Comparison of ENCODE assay signal across 18 cellular contexts in the genomic region with DNA sequence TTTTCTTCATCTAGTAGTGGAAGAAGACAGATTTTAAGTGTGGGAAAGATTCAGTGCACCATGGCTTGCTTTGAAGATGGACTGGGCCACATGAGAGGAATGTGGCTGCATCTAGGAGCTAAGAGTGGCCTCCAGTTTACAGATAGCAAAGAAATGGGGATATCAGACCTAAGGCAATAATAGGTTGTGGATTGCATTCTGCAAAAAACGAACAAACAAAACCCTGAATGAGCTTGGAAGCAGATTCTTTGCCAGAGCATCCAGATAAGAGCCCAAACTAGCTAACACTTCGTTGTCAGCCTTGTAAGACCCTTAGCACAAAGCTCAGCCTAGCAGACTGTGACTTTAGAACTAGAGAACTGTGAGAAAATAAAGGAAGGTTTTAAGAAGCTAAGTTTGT. TPM values are rescaled to one million over a fixed set of nuclear protein-coding genes. Genes with fewer than 3 reads are reported as not detected.
DNase-seq lines count a peak whose midpoint lies in the region; ATAC-seq, FAIRE-seq and TF ChIP-seq lines count a peak whose summit lies in the region.
"Had no signal": no experiment of that assay in that cellular context is flagged by ENCODE, and none has a peak within 500 bp of the region (broad histone marks: within the 10 kb centered on the region; RNA-seq: fewer than 3 reads in every experiment).

No MANE protein-coding gene starts in this region.

- ATAC-seq in HepG2, result peak; percentile 25; the same call in 1 of the 3 replicates
- no peak for ATAC-seq in right lobe of liver
- ATAC-seq: CD8-positive, alpha-beta T cell; HCT116 had no signal

- H3K18ac ChIP-seq in H1 (ENCODE audit: extremely low read depth, low read length) (no peak overlapping the region), mesendoderm (ENCODE audit: low read length) (no peak overlapping the region)

- H4K91ac ChIP-seq in H1 (replicated peaks; ENCODE audit: insufficient read length, low read length), result no peak overlapping the region

- CTCF ChIA-PET in HepG2 (lab: Yijun Ruan, JAX; ENCODE audit: low intra/inter-chr PET ratio, low total read pairs), result no interaction called here
- CTCF ChIA-PET in H1 (lab: Charles Lee; ENCODE audit: partially characterized antibody), result no interaction called here

- H2AK5ac ChIP-seq in H1 (ENCODE audit: low read depth, low read length) (0 out of 2 replicates have a peak overlapping the region, but pooled peaks have one; percentile 13), mesendoderm (ENCODE audit: low read length) (no peak overlapping the region)

- no peaks in the 10 kb centered on the region for H3K9me3 ChIP-seq in HepG2 (ENCODE audit: low read length)
- H3K9me3 ChIP-seq in right lobe of liver, result no peaks in the 10 kb centered on the region
- no peaks in the 10 kb centered on the region for H3K9me3 ChIP-seq in H1 (ENCODE audit: insufficient read depth in 2 of 2, low read depth in 1 of 2, low read length in 1 of 2)
- H3K9me3 ChIP-seq: BLaER1, Caco-2 had no signal

- DNase-seq in HepG2 (ENCODE audit: low spot score) (no peak), right lobe of liver (no peak), H1 (ENCODE audit: low read depth in 1 of 2, low spot score in 2 of 2) (no peak), mesendoderm (peak; percentile 81), kidney tubule cell (ENCODE audit: low spot score) (no peak), epidermal melanocyte (ENCODE audit: insufficient read length, low spot score) (no peak)
- DNase-seq: Caco-2; CD4-positive, CD25-positive, alpha-beta regulatory T cell; CD8-positive, alpha-beta T cell; DMS153; DND-41; GM23248; H9 had no signal

- H2BK5ac ChIP-seq in H1 (ENCODE audit: low read depth, low read length) (no peak overlapping the region), mesendoderm (ENCODE audit: low read length) (no peak overlapping the region)

- in situ Hi-C loops in HepG2 (cut with HindIII; ENCODE audit: extremely low pct_ligation_motif_present, low pct_unique_long_range_greater_than_20kb), result no loop called here

- H3K4me1 ChIP-seq in HepG2 (ENCODE audit: insufficient read depth, low read length) (no peaks in the 10 kb centered on the region), right lobe of liver (no peaks in the 10 kb centered on the region), H1 (replicated peaks in 1 of 4; ENCODE audit: control insufficient read depth in 3 of 4, insufficient read depth in 4 of 4, low read length in 3 of 4) (peaks cover 0 to 2% (median 0%) of the 10 kb centered on the region in 4 experiments; a peak in 1 of 7 replicates), mesendoderm (ENCODE audit: control insufficient read depth, low read depth, low read length) (no peaks in the 10 kb centered on the region)
- H3K4me1 ChIP-seq: BLaER1 had no signal

- TF ChIP-seq EP300 in HepG2 (IDR thresholded peaks at IDR 0.05; ENCODE audit: low read depth in 2 of 2, low read length in 2 of 2) (no peak), HepG2 (CRISPR knock-in tag; IDR thresholded peaks at IDR 0.05; ENCODE audit: borderline replicate concordance) (no peak), H1 (IDR thresholded peaks at IDR 0.05; ENCODE audit: borderline replicate concordance in 1 of 2, low read depth in 2 of 2, low read length in 2 of 2) (no peak)

- H3K9ac ChIP-seq in HepG2 (ENCODE audit: insufficient read depth, low read depth, low read length) (no peak overlapping the region), H1 (replicated peaks in 1 of 4; ENCODE audit: extremely low read depth in 1 of 4, low read depth in 3 of 4, low read length in 3 of 4) (no peak overlapping the region), mesendoderm (ENCODE audit: low read length) (no peak overlapping the region)
- H3K9ac ChIP-seq: BLaER1, GM23248 had no signal

- TF ChIP-seq CTCF in HepG2 (CRISPR knock-in tag; IDR thresholded peaks at IDR 0.05) (no peak), right lobe of liver (IDR thresholded peaks at IDR 0.05) (no peak), H1 (IDR thresholded peaks at IDR 0.05; ENCODE audit: control extremely low read depth in 1 of 3, insufficient read depth in 1 of 3, low read depth in 1 of 3, low read length in 3 of 3) (no peak)

- H2BK12ac ChIP-seq in H1 (ENCODE audit: low read depth, low read length), result no peak overlapping the region

- H3K36me3 ChIP-seq in HepG2 (replicated peaks in 1 of 2; ENCODE audit: control insufficient read depth in 1 of 2, insufficient read depth in 2 of 2, low read length in 2 of 2) (no peaks in the 10 kb centered on the region), right lobe of liver (no peaks in the 10 kb centered on the region), H1 (ENCODE audit: control insufficient read depth in 2 of 4, insufficient read depth in 4 of 4, low read length in 3 of 4) (no peaks in the 10 kb centered on the region; a peak in 1 of 8 replicates), mesendoderm (ENCODE audit: control insufficient read depth, insufficient read depth, low read length) (no peaks in the 10 kb centered on the region)
- H3K36me3 ChIP-seq: BLaER1 had no signal

- H3K23me2 ChIP-seq in H1 (ENCODE audit: low read depth, low read length), result no peaks in the 10 kb centered on the region

- no peaks in the 10 kb centered on the region for H4K20me1 ChIP-seq in HepG2 (ENCODE audit: insufficient read depth, low read length)
- no peaks in the 10 kb centered on the region for H4K20me1 ChIP-seq in H1 (replicated peaks in 1 of 2; ENCODE audit: control insufficient read depth in 1 of 2, insufficient read depth in 2 of 2, low read length in 2 of 2)

- no peaks in the 10 kb centered on the region for H3K79me1 ChIP-seq in H1 (ENCODE audit: low read depth, low read length)
- no peaks in the 10 kb centered on the region for H3K79me1 ChIP-seq in mesendoderm (ENCODE audit: low read length)

- H3K23ac ChIP-seq in H1 (ENCODE audit: insufficient read length), result no peak overlapping the region
- no peak overlapping the region for H3K23ac ChIP-seq in mesendoderm (ENCODE audit: low read length)

- no peak overlapping the region for H3K4me2 ChIP-seq in HepG2 (ENCODE audit: low read depth, low read length)
- no peak overlapping the region for H3K4me2 ChIP-seq in H1 (ENCODE audit: insufficient read depth in 1 of 2, low read depth in 2 of 2, low read length in 2 of 2)
- no peak overlapping the region for H3K4me2 ChIP-seq in mesendoderm (ENCODE audit: low read length)
- H3K4me2 ChIP-seq: BLaER1 had no signal

- FAIRE-seq in HepG2 (lab: Jason Lieb, UNC), result no peak
- no peak for FAIRE-seq in H1 (lab: Jason Lieb, UNC)
- FAIRE-seq: G401.6, GM18507 had no signal

- WGBS in HepG2 (ENCODE audit: low lambda C conversion rate), result 52% methylated on average over 2 of the region's 2 CpGs
- 57% methylated on average over 2 of the region's 2 CpGs for WGBS in right lobe of liver (ENCODE audit: insufficient coverage, low coverage, low lambda C conversion rate, missing lambda C conversion rate)
- WGBS in H1 (ENCODE audit: extremely low coverage in 1 of 2, insufficient coverage in 1 of 2, insufficient read length in 1 of 2, insufficient replicate concordance in 2 of 2, low coverage in 1 of 2, low lambda C conversion rate in 2 of 2, missing lambda C conversion rate in 1 of 2), 2 experiments, result 83% methylated on average over 2 of the region's 2 CpGs; no CpG with 5 or more reads in 1 of the 2 experiments
- WGBS in mesendoderm (ENCODE audit: extremely low coverage, insufficient coverage, low lambda C conversion rate), result no CpG with 5 or more reads among the region's 2 CpGs

- H3K27ac ChIP-seq in HepG2 (ENCODE audit: extremely low read length, insufficient read depth, low read length) (no peak overlapping the region), right lobe of liver (no peak overlapping the region), H1 (ENCODE audit: low read depth, low read length) (no peak overlapping the region), mesendoderm (ENCODE audit: low read depth, low read length) (no peak overlapping the region)
- H3K27ac ChIP-seq: BLaER1, C4-2B, GM23248 had no signal

- POLR2A ChIA-PET in HepG2 (lab: Yijun Ruan, JAX), result no interaction called here
- POLR2A ChIA-PET in H1 (lab: Charles Lee; ENCODE audit: partially characterized antibody), result interaction anchor here (1.7 kb wide), 1 partner anchor 9 kb away, joined by 10 read pairs; the partner anchor contains the start of gene ATXN7L3B

- H4K8ac ChIP-seq in H1 (ENCODE audit: extremely low read depth, insufficient read depth, low read length), result no peak overlapping the region
- H4K8ac ChIP-seq in mesendoderm (ENCODE audit: low read depth, low read length), result no peak overlapping the region

- no peak overlapping the region for H2BK20ac ChIP-seq in H1 (ENCODE audit: low read length)

- intact Hi-C loops in HepG2 (cut with micrococcal nuclease; ENCODE audit: unreplicated experiment), result no loop called here
- intact Hi-C loops in right lobe of liver (cut with DNase I), result no loop called here

- TF ChIP-seq POLR2A in HepG2 (IDR thresholded peaks at IDR 0.05; ENCODE audit: insufficient read depth in 1 of 2, low read depth in 2 of 2, low read length in 2 of 2), result no peak
- TF ChIP-seq POLR2A in right lobe of liver (IDR thresholded peaks at IDR 0.05), result no peak
- no peak for TF ChIP-seq POLR2A in H1 (IDR thresholded peaks at IDR 0.05; ENCODE audit: control extremely low read depth in 1 of 2, low read depth in 2 of 2, low read length in 2 of 2)

- H3K56ac ChIP-seq in H1 (replicated peaks; ENCODE audit: insufficient read length, low read depth, low read length) (no peak overlapping the region), mesendoderm (ENCODE audit: low read length) (no peak overlapping the region)

- no peaks in the 10 kb centered on the region for H3K79me2 ChIP-seq in HepG2 (ENCODE audit: insufficient read depth, low read length)
- peaks cover 0 to 17% of the 10 kb centered on the region in 2 experiments; a peak in 2 of 4 replicates for H3K79me2 ChIP-seq in H1 (ENCODE audit: control insufficient read depth in 1 of 2, insufficient read depth in 2 of 2, low read length in 2 of 2)
- H3K79me2 ChIP-seq in mesendoderm (ENCODE audit: control insufficient read depth, insufficient read depth, low read length), result no peaks in the 10 kb centered on the region

- H4K5ac ChIP-seq in H1 (ENCODE audit: insufficient read length, low read depth, low read length) (no peak overlapping the region), mesendoderm (ENCODE audit: low read length) (no peak overlapping the region)

- H3K27me3 ChIP-seq in HepG2 (ENCODE audit: control insufficient read depth in 1 of 2, insufficient read depth in 2 of 2, low read length in 2 of 2), result no peaks in the 10 kb centered on the region
- H3K27me3 ChIP-seq in right lobe of liver, result no peaks in the 10 kb centered on the region
- no peaks in the 10 kb centered on the region for H3K27me3 ChIP-seq in H1 (replicated peaks in 1 of 4; ENCODE audit: control insufficient read depth in 3 of 4, extremely low read depth in 1 of 4, insufficient read depth in 3 of 4, low read length in 3 of 4)
- H3K27me3 ChIP-seq in mesendoderm (ENCODE audit: insufficient read depth, low read length, poor library complexity), result no peaks in the 10 kb centered on the region
- H3K27me3 ChIP-seq: BLaER1 had no signal

- TF ChIP-seq RAD21 in HepG2 (CRISPR knock-in tag; IDR thresholded peaks at IDR 0.05), result no peak
- TF ChIP-seq RAD21 in H1 (IDR thresholded peaks at IDR 0.05 in 1 of 2, conservative IDR thresholded peaks at IDR 0.05 in 1 of 2; ENCODE audit: low read depth in 2 of 2, low read length in 2 of 2), result no peak

- no TSS peak for BruUV-seq in HepG2 (replicated peaks; lab: Mats Ljungman, UMichigan)

- H2BK15ac ChIP-seq in H1 (ENCODE audit: low read length), result no peak overlapping the region
- H2BK15ac ChIP-seq in mesendoderm (replicated peaks; ENCODE audit: low read depth), result no peak overlapping the region

- no peak overlapping the region for H3K14ac ChIP-seq in H1 (ENCODE audit: insufficient read length)

- H2BK120ac ChIP-seq in H1 (replicated peaks; ENCODE audit: low read depth, low read length) (no peak overlapping the region), mesendoderm (ENCODE audit: low read depth, low read length) (no peak overlapping the region)

- H3K4me3 ChIP-seq in HepG2 (replicated peaks in 1 of 3; ENCODE audit: insufficient read depth in 1 of 3, low read depth in 2 of 3, low read length in 3 of 3), result no peak overlapping the region
- no peak overlapping the region for H3K4me3 ChIP-seq in right lobe of liver
- no peak overlapping the region for H3K4me3 ChIP-seq in H1 (ENCODE audit: extremely low read depth in 1 of 4, insufficient read depth in 2 of 4, low read depth in 3 of 4, low read length in 4 of 4)
- no peak overlapping the region for H3K4me3 ChIP-seq in mesendoderm (ENCODE audit: low read length)
- H3K4me3 ChIP-seq: BLaER1, GM23248 had no signal

- H3K4ac ChIP-seq in H1 (replicated peaks; ENCODE audit: insufficient read length, low read depth, low read length) (no peak overlapping the region), mesendoderm (ENCODE audit: low read depth, low read length) (no peak overlapping the region)

- H2AFZ ChIP-seq in HepG2 (ENCODE audit: low read length), result no peak overlapping the region
- H2AFZ ChIP-seq in H1 (ENCODE audit: low read length), result no peak overlapping the region
- H2AFZ ChIP-seq: GM23248 had no signal

RNA-seq across cellular contexts. Expression of gene ATXN7L3B, which starts 9.6 kb away (rescaled TPM):
- total RNA-seq in HepG2 (2016; rRNA removed; fragmentation: Illumina TruSeq; extraction: Trizol) (23.8 and 34.9 TPM in 2 replicates), right lobe of liver (10 to 100 TPM; 10.8 to 16.6 (median 11.7) TPM)
- 2.3 and 2.7 TPM in 2 replicates for total RNA-seq in HepG2 (2016; cell fraction: cytosol; rRNA removed; fragmentation: Illumina TruSeq; extraction: Trizol; ENCODE audit: low read depth)
- 24.1 and 33.1 TPM in 2 replicates for total RNA-seq in HepG2 (2016; cell fraction: insoluble cytoplasmic fraction; rRNA removed; fragmentation: Illumina TruSeq; extraction: Trizol)
- 13.8 and 14.3 TPM in 2 replicates for total RNA-seq in HepG2 (2016; cell fraction: membrane; rRNA removed; fragmentation: Illumina TruSeq; extraction: Trizol)
- total RNA-seq in HepG2 (2016; cell fraction: nucleus; rRNA removed; fragmentation: Illumina TruSeq; extraction: Trizol), result 24.5 and 24.9 TPM in 2 replicates
- polyA plus RNA-seq in HepG2 (2011; rRNA removed) (18.0 and 20.1 TPM in 2 replicates), H1 (2011; rRNA removed) (21.2 and 23.7 TPM in 2 replicates)
- polyA plus RNA-seq in HepG2 (2011; cell fraction: cytosol; rRNA removed), result 12.2 and 18.2 TPM in 2 replicates
- 8.6 and 11.0 TPM in 2 replicates for polyA plus RNA-seq in HepG2 (2011; cell fraction: nucleus; rRNA removed)
- polyA plus RNA-seq in HepG2 (2012), result 19.9 and 21.5 TPM in 2 replicates
- polyA plus RNA-seq in HepG2 (2016; cell fraction: cytosol; fragmentation: Illumina TruSeq; extraction: Trizol; ENCODE audit: low read depth), result 1.4 and 1.5 TPM in 2 replicates
- 37.9 and 38.8 TPM in 2 replicates for polyA plus RNA-seq in HepG2 (2016; cell fraction: insoluble cytoplasmic fraction; fragmentation: Illumina TruSeq; extraction: Trizol; ENCODE audit: low read depth)
- polyA plus RNA-seq in HepG2 (2016; cell fraction: membrane; fragmentation: Illumina TruSeq; extraction: Trizol; ENCODE audit: low read depth), result 7.9 and 8.5 TPM in 2 replicates
- polyA plus RNA-seq in HepG2 (2016; cell fraction: nucleus; fragmentation: Illumina TruSeq; extraction: Trizol; ENCODE audit: insufficient read depth, low read depth), result 24.0 and 25.3 TPM in 2 replicates
- polyA minus RNA-seq in HepG2 (2011; rRNA and poly(A)+ RNA removed; ENCODE audit: low replicate concordance), result 21.7 and 27.2 TPM in 2 replicates
- polyA minus RNA-seq in HepG2 (2011; cell fraction: cytosol; rRNA and poly(A)+ RNA removed), result 16.2 and 17.8 TPM in 2 replicates
- polyA minus RNA-seq in HepG2 (2011; cell fraction: nucleus; rRNA and poly(A)+ RNA removed), result 27.8 and 29.2 TPM in 2 replicates
- 39.5 and 39.9 TPM in 2 replicates for total RNA-seq in H1 (2021; fragmentation: NEBNext Ultra II Directional; extraction: Animal tissue kit (Norgen Biotek cat#: 25700))
- polyA plus RNA-seq in H1 (2011; cell fraction: cytosol; rRNA removed), result 26.9 TPM
- polyA plus RNA-seq in H1 (2011; cell fraction: nucleus; rRNA removed), result 14.2 TPM
- 27.2 to 32.9 TPM (median 28.7 TPM) in 4 replicates for polyA plus RNA-seq in H1 (2012, experiment 1 of 2)
- polyA plus RNA-seq in H1 (2012, experiment 2 of 2), result 22.9 TPM
- polyA plus RNA-seq in H1 (2013, experiment 1 of 2), result 19.4 TPM
- polyA plus RNA-seq in H1 (2013, experiment 2 of 2), result 19.1 TPM
- polyA minus RNA-seq in H1 (2011; rRNA and poly(A)+ RNA removed), result 37.7 and 42.9 TPM in 2 replicates
- 23.6 TPM for polyA minus RNA-seq in H1 (2011; cell fraction: cytosol; rRNA and poly(A)+ RNA removed)
- 24.2 TPM for polyA minus RNA-seq in H1 (2011; cell fraction: nucleus; rRNA and poly(A)+ RNA removed)
- 26.6 TPM for polyA plus RNA-seq in mesendoderm (2013, experiment 1 of 2)
- 25.8 TPM for polyA plus RNA-seq in mesendoderm (2013, experiment 2 of 2)
